In genomic region chr11:118792642-118793124, GRCh38 we compare ENCODE assay signal across 8 cellular contexts. TPM values are rescaled to one million over a fixed set of nuclear protein-coding genes. Genes with fewer than 3 reads are reported as not detected.
DNase-seq lines count a peak whose midpoint lies in the region; ATAC-seq and TF ChIP-seq lines count a peak whose summit lies in the region.

No MANE protein-coding gene starts in this region.

- peak; percentile 53 for DNase-seq in BJ (ENCODE audit: low read depth)
- DNase-seq in RKO (ENCODE audit: low spot score): peak; percentile 74
- DNase-seq in activated effector memory CD4-positive, alpha-beta T cell treated with Interleukin-2 at 50 U/mL for 16 hours: peak; percentile 30
- peak; percentile 85 for DNase-seq in fibroblast of the conjunctiva (ENCODE audit: low read depth)
- peak; percentile 84 for DNase-seq in natural killer cell treated with Interleukin-12 subunit alpha and Interleukin-12 subunit beta and Interleukin-15 and Interleukin-18, amount 100 ng/mL, for 72 hours (ENCODE audit: low spot score)

- POLR2A ChIA-PET in BJ (lab: Charles Lee): interaction anchor here (0.7 kb wide), 1 partner anchor 119 kb away, joined by 3 read pairs; no protein-coding TSS in a partner anchor

- ATAC-seq in HG03432 (IDR thresholded peaks at IDR 0.05; ENCODE audit: unreplicated experiment): peak; percentile 69
- ATAC-seq in natural killer cell treated with Interleukin-12 subunit alpha and Interleukin-12 subunit beta and Interleukin-15 and Interleukin-18, amount 100 ng/mL, for 72 hours: peak; percentile 72 to 81

- peak overlapping the region; percentile 99 for H3K4me3 Mint-ChIP-seq in natural killer cell treated with Interleukin-12 subunit alpha and Interleukin-12 subunit beta and Interleukin-15 and Interleukin-18, amount 100 ng/mL, for 72 hours
- peak overlapping the region; percentile 99 for H3K4me3 Mint-ChIP-seq in stimulated activated naive CD8-positive, alpha-beta T cell treated with anti-CD3 and anti-CD28 coated beads, Interleukin-15, Interleukin-2, amounts not matched to agents 100 ng/mL and 50 ng/mL, for 24 hours

- CTCF ChIA-PET in BJ (lab: Yijun Ruan, JAX): interaction anchor here (0.6 to 4.6 kb wide), 11 partner anchors 9 to 162 kb away, joined by 3 to 51 read pairs (median 6); partner anchors contain the start of gene BCL9L

- no peak for TF ChIP-seq CTCF in BJ (IDR thresholded peaks at IDR 0.05; ENCODE audit: insufficient read depth, low read depth, low read length)

- H3K4me3 ChIP-seq in BJ (ENCODE audit: low read depth, low read length): no peak overlapping the region

- H3K4me1 Mint-ChIP-seq in natural killer cell treated with Interleukin-12 subunit alpha and Interleukin-12 subunit beta and Interleukin-15 and Interleukin-18, amount 100 ng/mL, for 72 hours (ENCODE audit: low read depth in 2 of 2): peaks cover 22 to 23% of the 10 kb centered on the region in 2 donors
- H3K4me1 Mint-ChIP-seq in stimulated activated naive CD8-positive, alpha-beta T cell treated with anti-CD3 and anti-CD28 coated beads, Interleukin-15, Interleukin-2, amounts not matched to agents 100 ng/mL and 50 ng/mL, for 24 hours (ENCODE audit: low read depth): peaks cover 32% of the 10 kb centered on the region

- peaks cover 14% of the 10 kb centered on the region for H3K36me3 Mint-ChIP-seq in natural killer cell treated with Interleukin-12 subunit alpha and Interleukin-12 subunit beta and Interleukin-15 and Interleukin-18, amount 100 ng/mL, for 72 hours
- H3K36me3 Mint-ChIP-seq in stimulated activated naive CD8-positive, alpha-beta T cell treated with anti-CD3 and anti-CD28 coated beads, Interleukin-15, Interleukin-2, amounts not matched to agents 100 ng/mL and 50 ng/mL, for 24 hours (ENCODE audit: low read depth): peaks cover 8% of the 10 kb centered on the region

- H3K27ac Mint-ChIP-seq in natural killer cell treated with Interleukin-12 subunit alpha and Interleukin-12 subunit beta and Interleukin-15 and Interleukin-18, amount 100 ng/mL, for 72 hours: peak overlapping the region; percentile 96 to 100
- peak overlapping the region; percentile 99 for H3K27ac Mint-ChIP-seq in stimulated activated naive CD8-positive, alpha-beta T cell treated with anti-CD3 and anti-CD28 coated beads, Interleukin-15, Interleukin-2, amounts not matched to agents 100 ng/mL and 50 ng/mL, for 24 hours

- peak; percentile 76 for TF ChIP-seq POLR2A in GM19099 (IDR thresholded peaks at IDR 0.05; ENCODE audit: extremely low read depth, insufficient read length, low read depth)

- H3K27me3 ChIP-seq in BJ (ENCODE audit: control insufficient read depth, insufficient read depth, low read length): no peaks in the 10 kb centered on the region

- H3K36me3 ChIP-seq in BJ (ENCODE audit: control insufficient read depth, insufficient read depth, low read length): no peaks in the 10 kb centered on the region

- no peaks in the 10 kb centered on the region for H3K9me3 Mint-ChIP-seq in natural killer cell treated with Interleukin-12 subunit alpha and Interleukin-12 subunit beta and Interleukin-15 and Interleukin-18, amount 100 ng/mL, for 72 hours
- H3K9me3 Mint-ChIP-seq in stimulated activated naive CD8-positive, alpha-beta T cell treated with anti-CD3 and anti-CD28 coated beads, Interleukin-15, Interleukin-2, amounts not matched to agents 100 ng/mL and 50 ng/mL, for 24 hours: no peaks in the 10 kb centered on the region

- no peaks in the 10 kb centered on the region for H3K27me3 Mint-ChIP-seq in natural killer cell treated with Interleukin-12 subunit alpha and Interleukin-12 subunit beta and Interleukin-15 and Interleukin-18, amount 100 ng/mL, for 72 hours
- H3K27me3 Mint-ChIP-seq in stimulated activated naive CD8-positive, alpha-beta T cell treated with anti-CD3 and anti-CD28 coated beads, Interleukin-15, Interleukin-2, amounts not matched to agents 100 ng/mL and 50 ng/mL, for 24 hours: no peaks in the 10 kb centered on the region

RNA-seq across cellular contexts. Expression of gene DDX6, which starts 1.7 kb away (rescaled TPM):
- 23.7 and 49.8 TPM in 2 replicates for polyA plus RNA-seq in BJ (2011; rRNA removed)
- polyA minus RNA-seq in BJ (2011; rRNA and poly(A)+ RNA removed): 49.1 and 54.9 TPM in 2 replicates
- 100 to 1,000 TPM; 145 to 214 TPM for total RNA-seq in natural killer cell treated with Interleukin-12 subunit alpha and Interleukin-12 subunit beta and Interleukin-15 and Interleukin-18, amount 100 ng/mL, for 72 hours

Comparison
In these comparisons a context has a peak if more than half of its experiments do, and no peak if none do; other contexts are left out.
1. DNase-seq: peak in every context shown above with its lines; median percentile 85 in fibroblast of the conjunctiva; 84 in natural killer cell treated with Interleukin-12 subunit alpha and Interleukin-12 subunit beta and Interleukin-15 and Interleukin-18, amount 100 ng/mL, for 72 hours; 74 in RKO; 53 in BJ; 30 in activated effector memory CD4-positive, alpha-beta T cell treated with Interleukin-2 at 50 U/mL for 16 hours.